13 cellular contexts compared by ENCODE assay signal in the genomic region with DNA sequence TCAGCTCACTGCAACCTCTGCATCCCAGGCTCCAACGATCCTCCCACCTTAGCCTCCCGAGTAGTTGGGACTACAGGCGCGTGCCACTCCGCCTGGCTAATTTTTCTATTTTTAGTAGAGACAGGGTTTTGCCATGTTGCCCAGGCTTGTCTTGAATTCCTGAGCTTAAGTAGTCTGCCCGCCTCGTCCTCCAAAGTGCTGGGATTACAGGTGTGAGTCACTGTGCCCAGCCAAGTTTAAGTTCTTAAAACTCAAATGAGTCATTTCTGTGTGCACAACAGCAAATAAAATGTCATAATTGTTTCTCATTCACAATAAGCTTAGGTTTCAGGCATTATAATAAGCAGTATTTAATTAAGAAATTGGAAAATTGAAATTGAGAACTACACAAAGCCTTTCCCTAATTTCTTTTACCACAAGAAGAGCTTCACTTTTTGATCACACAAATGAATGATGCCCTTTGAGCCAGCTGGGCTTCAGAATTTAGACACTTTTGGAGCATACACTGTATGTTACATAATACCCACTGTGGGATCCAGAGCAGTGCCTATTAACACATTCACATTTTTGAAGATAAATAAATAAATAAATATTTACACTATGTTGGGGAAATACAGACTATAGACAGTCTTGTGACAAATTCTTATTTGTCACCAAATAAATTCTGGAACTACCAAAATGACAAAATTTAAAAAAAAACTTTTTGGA. TPM values are rescaled to one million over a fixed set of nuclear protein-coding genes. Genes with fewer than 3 reads are reported as not detected.
DNase-seq lines count a peak whose midpoint lies in the region; ATAC-seq and TF ChIP-seq lines count a peak whose summit lies in the region.
"Had no signal": no experiment of that assay in that cellular context is flagged by ENCODE, and none has a peak within 500 bp of the region (broad histone marks: within the 10 kb centered on the region; RNA-seq: fewer than 3 reads in every experiment).

No MANE protein-coding gene starts in this region.

- DNase-seq in ACHN (peak; percentile 67), astrocyte of the spinal cord (ENCODE audit: low read depth, low spot score) (peak; percentile 71), kidney epithelial cell (ENCODE audit: low read depth) (peak; percentile 75), natural killer cell (no peak), GM10248 (ENCODE audit: extremely low spot score) (no peak), cerebellar cortex (ENCODE audit: low spot score) (no peak), esophagus muscularis mucosa (ENCODE audit: extremely low spot score) (no peak)
- DNase-seq: KG1, NCI-H526 treated with DMSO at 0.1 percent for 48 hours had no signal

- H3K27ac Mint-ChIP-seq in natural killer cell = no peak overlapping the region
- H3K27ac Mint-ChIP-seq: T-helper 1 cell treated with Interleukin-12 subunit alpha and Interleukin-12 subunit beta and Interleukin-4 antibody, amounts not matched to agents 30 μg/mL and 1 μg/mL, for 36 hours had no signal

- no peaks in the 10 kb centered on the region for H3K4me1 Mint-ChIP-seq in natural killer cell

- no peak overlapping the region for H3K4me3 Mint-ChIP-seq in natural killer cell
- H3K4me3 Mint-ChIP-seq: T-helper 1 cell treated with Interleukin-12 subunit alpha and Interleukin-12 subunit beta and Interleukin-4 antibody, amounts not matched to agents 30 μg/mL and 1 μg/mL, for 36 hours had no signal

- H3K4me1 ChIP-seq in esophagus muscularis mucosa = peaks cover 0 to 5% (median 0%) of the 10 kb centered on the region in 4 donors
- H3K4me1 ChIP-seq: BLaER1, body of pancreas had no signal

- 83% methylated on average over 7 of the region's 7 CpGs for WGBS in esophagus muscularis mucosa

- no peak for TF ChIP-seq POLR2A in esophagus muscularis mucosa (IDR thresholded peaks at IDR 0.05; ENCODE audit: low read depth)

- H3K27me3 ChIP-seq in kidney epithelial cell (ENCODE audit: control insufficient read depth, insufficient read depth, low read length) (no peaks in the 10 kb centered on the region), esophagus muscularis mucosa (no peaks in the 10 kb centered on the region)
- H3K27me3 ChIP-seq: BLaER1, body of pancreas had no signal

- TF ChIP-seq CTCF in astrocyte of the spinal cord (IDR thresholded peaks at IDR 0.05; ENCODE audit: low read depth, low read length) (no peak), kidney epithelial cell (IDR thresholded peaks at IDR 0.05; ENCODE audit: insufficient read depth, low read length, poor library complexity, severe bottlenecking) (no peak), natural killer cell (IDR thresholded peaks at IDR 0.05) (no peak), GM10248 (IDR thresholded peaks at IDR 0.05; ENCODE audit: control extremely low read depth, extremely low read depth, low read depth, missing control alignments) (no peak), esophagus muscularis mucosa (IDR thresholded peaks at IDR 0.05) (no peak)

- H3K36me3 Mint-ChIP-seq in natural killer cell = no peaks in the 10 kb centered on the region

- TF ChIP-seq EP300 in Ishikawa (IDR thresholded peaks at IDR 0.05; ENCODE audit: borderline replicate concordance) (peak; percentile 23; the same call in 1 of the 2 replicates), esophagus muscularis mucosa (IDR thresholded peaks at IDR 0.05) (no peak)

- intact Hi-C loops in natural killer cell (cut with micrococcal nuclease) = loop anchor here (10.0 kb wide), 1 partner anchor 585 kb away; a partner anchor contains a TSS
- intact Hi-C loops in esophagus muscularis mucosa (cut with DNase I) = loop anchor here (10.0 kb wide), 1 partner anchor 585 kb away; a partner anchor contains a TSS

- H3K27ac ChIP-seq in esophagus muscularis mucosa (replicated peaks in 1 of 4) = no peak overlapping the region
- H3K27ac ChIP-seq: BLaER1, body of pancreas had no signal

- no peaks in the 10 kb centered on the region for H3K9me3 Mint-ChIP-seq in natural killer cell
- H3K9me3 Mint-ChIP-seq: T-helper 1 cell treated with Interleukin-12 subunit alpha and Interleukin-12 subunit beta and Interleukin-4 antibody, amounts not matched to agents 30 μg/mL and 1 μg/mL, for 36 hours had no signal

- POLR2A ChIA-PET in GM10248 (lab: Yijun Ruan, JAX) = no interaction called here

- no peak overlapping the region for H3K4me3 ChIP-seq in astrocyte of the spinal cord (ENCODE audit: low read depth, low read length)
- H3K4me3 ChIP-seq in kidney epithelial cell (ENCODE audit: low read depth, low read length) = no peak overlapping the region
- no peak overlapping the region for H3K4me3 ChIP-seq in esophagus muscularis mucosa
- H3K4me3 ChIP-seq: BLaER1, body of pancreas had no signal

- in situ Hi-C loops in ACHN (cut with HindIII; ENCODE audit: low pct_ligation_motif_present, low pct_unique_long_range_greater_than_20kb, low sequenced_read_pairs) (no loop called here), astrocyte of the spinal cord (cut with HindIII; ENCODE audit: low sequenced_read_pairs) (no loop called here)

- H3K36me3 ChIP-seq in kidney epithelial cell (ENCODE audit: control insufficient read depth, insufficient read depth, low read length) (no peaks in the 10 kb centered on the region), esophagus muscularis mucosa (no peaks in the 10 kb centered on the region)
- H3K36me3 ChIP-seq: BLaER1 had no signal

- H3K9me3 ChIP-seq in esophagus muscularis mucosa = no peaks in the 10 kb centered on the region
- H3K9me3 ChIP-seq: BLaER1, body of pancreas had no signal

- TF ChIP-seq RAD21 in Ishikawa (IDR thresholded peaks at IDR 0.05; ENCODE audit: low read depth) = no peak

- ATAC-seq in natural killer cell = no peak
- ATAC-seq: body of pancreas had no signal

- peaks cover 0 to 7% of the 10 kb centered on the region in 2 donors for H3K27me3 Mint-ChIP-seq in natural killer cell (ENCODE audit: low read depth in 2 of 2)

- CTCF ChIA-PET in GM10248 (lab: Yijun Ruan, JAX) = interaction anchor here (1.2 to 3.2 kb wide), 4 partner anchors 14 to 181 kb away, joined by 3 to 15 read pairs (median 4); a partner anchor contains a TSS

TF ChIP-seq in Ishikawa, 13 proteins besides CTCF, POLR2A, EP300 and RAD21:
- TF ChIP-seq CEBPB (IDR thresholded peaks at IDR 0.05) (no peak), CREB1 (IDR thresholded peaks at IDR 0.05; ENCODE audit: low read depth) (no peak), TAF1 (IDR thresholded peaks at IDR 0.05; ENCODE audit: low read depth) (no peak), TEAD4 (IDR thresholded peaks at IDR 0.05) (peak; percentile 70; the same call in 1 of the 2 replicates), YY1 (IDR thresholded peaks at IDR 0.05; ENCODE audit: low read depth) (no peak), TCF12 (IDR thresholded peaks at IDR 0.05; ENCODE audit: low read depth) (peak; percentile 40; the same call in 1 of the 2 replicates), NFIC (IDR thresholded peaks at IDR 0.05) (0 out of 2 replicates have a peak, but pooled peaks have one; percentile 12), FOXM1 (IDR thresholded peaks at IDR 0.05; ENCODE audit: borderline replicate concordance, low read depth) (no peak), EGR1 (IDR thresholded peaks at IDR 0.05) (no peak), ZBTB7A (IDR thresholded peaks at IDR 0.05; ENCODE audit: low read depth) (no peak)
- TF ChIP-seq, protein P1, sequence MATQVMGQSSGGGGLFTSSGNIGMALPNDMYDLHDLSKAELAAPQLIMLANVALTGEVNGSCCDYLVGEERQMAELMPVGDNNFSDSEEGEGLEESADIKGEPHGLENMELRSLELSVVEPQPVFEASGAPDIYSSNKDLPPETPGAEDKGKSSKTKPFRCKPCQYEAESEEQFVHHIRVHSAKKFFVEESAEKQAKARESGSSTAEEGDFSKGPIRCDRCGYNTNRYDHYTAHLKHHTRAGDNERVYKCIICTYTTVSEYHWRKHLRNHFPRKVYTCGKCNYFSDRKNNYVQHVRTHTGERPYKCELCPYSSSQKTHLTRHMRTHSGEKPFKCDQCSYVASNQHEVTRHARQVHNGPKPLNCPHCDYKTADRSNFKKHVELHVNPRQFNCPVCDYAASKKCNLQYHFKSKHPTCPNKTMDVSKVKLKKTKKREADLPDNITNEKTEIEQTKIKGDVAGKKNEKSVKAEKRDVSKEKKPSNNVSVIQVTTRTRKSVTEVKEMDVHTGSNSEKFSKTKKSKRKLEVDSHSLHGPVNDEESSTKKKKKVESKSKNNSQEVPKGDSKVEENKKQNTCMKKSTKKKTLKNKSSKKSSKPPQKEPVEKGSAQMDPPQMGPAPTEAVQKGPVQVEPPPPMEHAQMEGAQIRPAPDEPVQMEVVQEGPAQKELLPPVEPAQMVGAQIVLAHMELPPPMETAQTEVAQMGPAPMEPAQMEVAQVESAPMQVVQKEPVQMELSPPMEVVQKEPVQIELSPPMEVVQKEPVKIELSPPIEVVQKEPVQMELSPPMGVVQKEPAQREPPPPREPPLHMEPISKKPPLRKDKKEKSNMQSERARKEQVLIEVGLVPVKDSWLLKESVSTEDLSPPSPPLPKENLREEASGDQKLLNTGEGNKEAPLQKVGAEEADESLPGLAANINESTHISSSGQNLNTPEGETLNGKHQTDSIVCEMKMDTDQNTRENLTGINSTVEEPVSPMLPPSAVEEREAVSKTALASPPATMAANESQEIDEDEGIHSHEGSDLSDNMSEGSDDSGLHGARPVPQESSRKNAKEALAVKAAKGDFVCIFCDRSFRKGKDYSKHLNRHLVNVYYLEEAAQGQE (IDR thresholded peaks at IDR 0.05; ENCODE audit: low read depth) = no peak
- TF ChIP-seq, protein P2, sequence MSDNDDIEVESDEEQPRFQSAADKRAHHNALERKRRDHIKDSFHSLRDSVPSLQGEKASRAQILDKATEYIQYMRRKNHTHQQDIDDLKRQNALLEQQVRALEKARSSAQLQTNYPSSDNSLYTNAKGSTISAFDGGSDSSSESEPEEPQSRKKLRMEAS (IDR thresholded peaks at IDR 0.05) = no peak
- TF ChIP-seq, protein P3, sequence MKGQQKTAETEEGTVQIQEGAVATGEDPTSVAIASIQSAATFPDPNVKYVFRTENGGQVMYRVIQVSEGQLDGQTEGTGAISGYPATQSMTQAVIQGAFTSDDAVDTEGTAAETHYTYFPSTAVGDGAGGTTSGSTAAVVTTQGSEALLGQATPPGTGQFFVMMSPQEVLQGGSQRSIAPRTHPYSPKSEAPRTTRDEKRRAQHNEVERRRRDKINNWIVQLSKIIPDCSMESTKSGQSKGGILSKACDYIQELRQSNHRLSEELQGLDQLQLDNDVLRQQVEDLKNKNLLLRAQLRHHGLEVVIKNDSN (IDR thresholded peaks at IDR 0.05) = no peak

RNA-seq across cellular contexts. Expression of a gene that starts 8.6 kb away (rescaled TPM):
- 52.0 and 72.4 TPM in 2 replicates for total RNA-seq in kidney epithelial cell
- total RNA-seq in natural killer cell = 10 to 100 TPM; 42.4 to 61.3 (median 43.5) TPM
- total RNA-seq in esophagus muscularis mucosa = 10 to 100 TPM; 46.1 to 62.8 (median 55.0) TPM

RNA-seq across cellular contexts. Expression of a gene that starts 50.5 kb away (rescaled TPM):
- total RNA-seq in kidney epithelial cell (0.07 TPM in 1 of 2 replicates, not detected in the other), natural killer cell (not detected), esophagus muscularis mucosa (1 to 10 TPM in 1 of 4 donors, under 1 TPM in 3; 0.52 to 1.4 (median 0.83) TPM)

Comparison
In these comparisons a context has a peak if more than half of its experiments do, and no peak if none do; other contexts are left out.
1. DNase-seq: peak in ACHN (single experiment), astrocyte of the spinal cord (single experiment) and kidney epithelial cell (single experiment); none in natural killer cell (single experiment), GM10248 (single experiment), cerebellar cortex (single experiment) and esophagus muscularis mucosa (single experiment).